Comparison of ENCODE assay signal across 26 cellular contexts in genomic region chr1:180600301-180600700, GRCh38. TPM values are rescaled to one million over a fixed set of nuclear protein-coding genes. Genes with fewer than 3 reads are reported as not detected.
"Had no signal": no experiment of that assay in that cellular context is flagged by ENCODE, and none has a peak within 500 bp of the region (broad histone marks: within the 10 kb centered on the region; RNA-seq: fewer than 3 reads in every experiment).

No MANE protein-coding gene starts in this region.

- H3K4me3 ChIP-seq: colonic mucosa, heart left ventricle, stomach, thoracic aorta had no signal

- H3K9me3 ChIP-seq: colonic mucosa, heart left ventricle, stomach, thoracic aorta had no signal

- H3K27ac ChIP-seq: colonic mucosa, heart left ventricle, stomach, thoracic aorta had no signal

- H3K4me1 ChIP-seq: stomach had no signal

- H3K27me3 ChIP-seq: colonic mucosa, heart left ventricle had no signal

- H3K36me3 ChIP-seq: colonic mucosa, heart left ventricle, stomach, thoracic aorta had no signal

- DNase-seq: colonic mucosa; dermis blood vessel endothelial cell; heart left ventricle; hippocampal formation; natural killer cell; posterior cingulate gyrus; right cardiac atrium; small intestine; stimulated activated CD4-positive, alpha-beta T cell treated with anti-CD3 and anti-CD28 coated beads, Interleukin-12 subunit alpha, Interleukin-12 subunit beta, amount 100 ng/mL, for 4 hours; stimulated activated naive CD4-positive, alpha-beta T cell; stomach; substantia nigra; trophoblast cell had no signal

- FAIRE-seq: frontal cortex, small intestine had no signal

- ATAC-seq: heart left ventricle, natural killer cell, right cardiac atrium had no signal

RNA-seq across cellular contexts. Expression of gene OVAAL, which starts 41.5 kb away (rescaled TPM):
- total RNA-seq: colonic mucosa, dermis blood vessel endothelial cell, fibroblast of lung, frontal cortex, glomerular endothelial cell, kidney epithelial cell, liver, lung microvascular endothelial cell, mesothelial cell of epicardium, mucosa of gallbladder, natural killer cell, neural crest cell, osteocyte, stomach, thoracic aorta had no signal
- polyA plus RNA-seq: esophagus, fibroblast of lung, liver, small intestine, stomach, urinary bladder had no signal
